In the genomic region with DNA sequence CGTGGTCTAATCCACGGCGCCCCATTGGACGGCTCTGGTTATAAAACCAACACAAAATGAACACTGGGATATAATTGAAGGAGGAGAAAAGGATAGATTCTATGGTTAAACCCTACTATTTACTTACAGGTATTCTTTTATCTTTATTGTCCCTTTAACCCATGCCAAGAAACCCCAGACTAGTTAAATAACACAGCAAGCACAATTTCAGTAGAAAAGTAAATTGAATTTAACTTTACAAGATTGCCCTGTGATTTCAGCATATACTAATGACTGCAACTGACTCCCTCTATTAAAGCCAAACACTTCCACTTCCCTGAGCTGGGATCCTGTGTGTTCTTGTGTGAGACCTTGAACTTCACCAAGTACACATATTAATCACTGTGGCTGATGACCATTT, we compare ENCODE assay signal across 1 cellular context.
TF ChIP-seq lines count a peak whose summit lies in the region.

No MANE protein-coding gene starts in this region.

TF ChIP-seq in HEK293, 187 proteins besides CTCF, POLR2A, EP300 and RAD21 (continued from another document):
- TF ChIP-seq, protein P1, sequence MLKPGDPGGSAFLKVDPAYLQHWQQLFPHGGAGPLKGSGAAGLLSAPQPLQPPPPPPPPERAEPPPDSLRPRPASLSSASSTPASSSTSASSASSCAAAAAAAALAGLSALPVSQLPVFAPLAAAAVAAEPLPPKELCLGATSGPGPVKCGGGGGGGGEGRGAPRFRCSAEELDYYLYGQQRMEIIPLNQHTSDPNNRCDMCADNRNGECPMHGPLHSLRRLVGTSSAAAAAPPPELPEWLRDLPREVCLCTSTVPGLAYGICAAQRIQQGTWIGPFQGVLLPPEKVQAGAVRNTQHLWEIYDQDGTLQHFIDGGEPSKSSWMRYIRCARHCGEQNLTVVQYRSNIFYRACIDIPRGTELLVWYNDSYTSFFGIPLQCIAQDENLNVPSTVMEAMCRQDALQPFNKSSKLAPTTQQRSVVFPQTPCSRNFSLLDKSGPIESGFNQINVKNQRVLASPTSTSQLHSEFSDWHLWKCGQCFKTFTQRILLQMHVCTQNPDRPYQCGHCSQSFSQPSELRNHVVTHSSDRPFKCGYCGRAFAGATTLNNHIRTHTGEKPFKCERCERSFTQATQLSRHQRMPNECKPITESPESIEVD (tag by site-specific recombination; IDR thresholded peaks at IDR 0.05): peak; percentile 91
- TF ChIP-seq, protein P2, sequence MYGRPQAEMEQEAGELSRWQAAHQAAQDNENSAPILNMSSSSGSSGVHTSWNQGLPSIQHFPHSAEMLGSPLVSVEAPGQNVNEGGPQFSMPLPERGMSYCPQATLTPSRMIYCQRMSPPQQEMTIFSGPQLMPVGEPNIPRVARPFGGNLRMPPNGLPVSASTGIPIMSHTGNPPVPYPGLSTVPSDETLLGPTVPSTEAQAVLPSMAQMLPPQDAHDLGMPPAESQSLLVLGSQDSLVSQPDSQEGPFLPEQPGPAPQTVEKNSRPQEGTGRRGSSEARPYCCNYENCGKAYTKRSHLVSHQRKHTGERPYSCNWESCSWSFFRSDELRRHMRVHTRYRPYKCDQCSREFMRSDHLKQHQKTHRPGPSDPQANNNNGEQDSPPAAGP (tag by site-specific recombination; IDR thresholded peaks at IDR 0.05): no peak
- TF ChIP-seq WT1 (tag by site-specific recombination; IDR thresholded peaks at IDR 0.05) (no peak), ZNF404 (tag by site-specific recombination; IDR thresholded peaks at IDR 0.05) (no peak), ZXDB (tag by site-specific recombination; IDR thresholded peaks at IDR 0.05) (0 out of 2 replicates have a peak, but pooled peaks have one; percentile 40)
